ENCODE assay signal across 1 cellular context in genomic region chr15:40160689-40161688, GRCh38.
A peak's percentile ranks its signal among the peaks of the same experiment; 100 is the strongest.
TF ChIP-seq lines count a peak whose summit lies in the region.

TSS of gene BUB1B (plus strand) at chr15:40161069. CDS start at chr15:40161221, 152 bp downstream.

TF ChIP-seq in K562, 482 proteins besides CTCF, POLR2A, EP300 and RAD21 (continued from another document and continues in another):
- TF ChIP-seq E4F1 (CRISPR knock-in tag; IDR thresholded peaks at IDR 0.05; ENCODE audit: borderline replicate concordance) (no peak), SETDB1 (IDR thresholded peaks at IDR 0.05; ENCODE audit: low read length) (no peak), STAT5B (CRISPR knock-in tag; IDR thresholded peaks at IDR 0.05) (no peak), ZNF740 (CRISPR knock-in tag; IDR thresholded peaks at IDR 0.05) (peak; percentile 79; the same call in 1 of the 2 replicates), ZNF740 (tag; IDR thresholded peaks at IDR 0.05) (no peak), YBX1 (IDR thresholded peaks at IDR 0.05) (no peak), POLR2AphosphoS2 (IDR thresholded peaks at IDR 0.05; ENCODE audit: low read length) (no peak), ARID3B (CRISPR knock-in tag; IDR thresholded peaks at IDR 0.05; ENCODE audit: borderline replicate concordance) (no peak; the same call in 1 of the 2 replicates), SLC30A9 (CRISPR knock-in tag; IDR thresholded peaks at IDR 0.05) (no peak), PHF21A (IDR thresholded peaks at IDR 0.05; ENCODE audit: borderline replicate concordance, low read depth) (no peak), E2F3 (CRISPR knock-in tag; IDR thresholded peaks at IDR 0.05) (peak; percentile 92), JUN (IDR thresholded peaks at IDR 0.05; ENCODE audit: borderline replicate concordance, low read depth, low read length) (peak; percentile 34; the same call in 1 of the 2 replicates), JUN (CRISPR knock-in tag; IDR thresholded peaks at IDR 0.05; ENCODE audit: borderline replicate concordance) (no peak), CHD7 (IDR thresholded peaks at IDR 0.05; ENCODE audit: low read depth, low read length) (no peak), NUFIP1 (IDR thresholded peaks at IDR 0.05; ENCODE audit: partially characterized antibody) (no peak), OTX1 (CRISPR knock-in tag; IDR thresholded peaks at IDR 0.05) (peak; percentile 72; the same call in 1 of the 2 replicates), SFPQ (IDR thresholded peaks at IDR 0.05; ENCODE audit: low read depth, low read length) (no peak), ZSCAN32 (CRISPR knock-in tag; IDR thresholded peaks at IDR 0.05) (no peak), KLF1 (tag; IDR thresholded peaks at IDR 0.05) (peak; percentile 48), MEF2D (tag; conservative IDR thresholded peaks at IDR 0.05; ENCODE audit: low read depth) (no peak), RAD51 (IDR thresholded peaks at IDR 0.05; ENCODE audit: borderline replicate concordance, low read depth) (no peak), SP1 (CRISPR knock-in tag; IDR thresholded peaks at IDR 0.05) (peak; percentile 98), ATF7 (IDR thresholded peaks at IDR 0.05) (peak; percentile 77), RNF219 (CRISPR knock-in tag; IDR thresholded peaks at IDR 0.05) (no peak), ZFP36 (IDR thresholded peaks at IDR 0.05; ENCODE audit: low read depth, low read length, partially characterized antibody) (no peak), BRD4 (IDR thresholded peaks at IDR 0.05) (no peak; the same call in 1 of the 2 replicates), ZNF398 (CRISPR knock-in tag; IDR thresholded peaks at IDR 0.05) (no peak), ATF2 (CRISPR knock-in tag; IDR thresholded peaks at IDR 0.05) (no peak), XRCC3 (IDR thresholded peaks at IDR 0.05) (no peak), TAF1 (IDR thresholded peaks at IDR 0.05; ENCODE audit: control insufficient read depth, extremely low read depth, insufficient read depth, low read length, severe bottlenecking) (peak; percentile 36), CC2D1A (IDR thresholded peaks at IDR 0.05) (peak; percentile 85), ILF3 (IDR thresholded peaks at IDR 0.05; ENCODE audit: borderline replicate concordance) (no peak), ZC3H8 (IDR thresholded peaks at IDR 0.05) (no peak), DPF2 (IDR thresholded peaks at IDR 0.05) (no peak)
